In genomic region chr1:207309775-207310273, GRCh38 we compare ENCODE assay signal across 8 cellular contexts. TPM values are rescaled to one million over a fixed set of nuclear protein-coding genes. Genes with fewer than 3 reads are reported as not detected.
DNase-seq lines count a peak whose midpoint lies in the region; ATAC-seq and TF ChIP-seq lines count a peak whose summit lies in the region.

No MANE protein-coding gene starts in this region.

- in situ Hi-C loops in mammary epithelial cell (cut with MboI; ENCODE audit: low sequenced_read_pairs in 2 of 2), result loop anchor here in 1 of 2 donors (10.0 kb wide), 1 partner anchor 125 kb away; no protein-coding TSS in a partner anchor

- TF ChIP-seq CTCF in mammary epithelial cell (conservative IDR thresholded peaks at IDR 0.05 in 1 of 2, IDR thresholded peaks at IDR 0.05 in 1 of 2; ENCODE audit: extremely low read depth in 1 of 2, insufficient read depth in 1 of 2, low read depth in 1 of 2, low read length in 2 of 2) (no peak), lower lobe of right lung (IDR thresholded peaks at IDR 0.05) (no peak)

- intact Hi-C loops in mammary epithelial cell (cut with micrococcal nuclease), result no loop called here
- intact Hi-C loops in lower lobe of right lung (cut with DNase I), result no loop called here

- H3K4me2 ChIP-seq in mammary epithelial cell (ENCODE audit: insufficient read depth, low read depth, low read length), result peak overlapping the region; percentile 75

- 6% methylated on average over 4 of the region's 4 CpGs for WGBS in mammary epithelial cell (ENCODE audit: low coverage, missing lambda C conversion rate)

- CTCF ChIA-PET in mammary epithelial cell (lab: Charles Lee; ENCODE audit: low non-redundant PET), result no interaction called here

- BruUV-seq in mammary epithelial cell (replicated peaks; lab: Mats Ljungman, UMichigan), result TSS peak; percentile 91

- H3K27ac ChIP-seq in mammary epithelial cell (ENCODE audit: insufficient read depth, low read depth, low read length) (peak overlapping the region; percentile 86), lower lobe of right lung (peak overlapping the region; percentile 70)

- H3K9me3 ChIP-seq in mammary epithelial cell (replicated peaks; ENCODE audit: insufficient read depth, low read length) (no peaks in the 10 kb centered on the region), lower lobe of right lung (no peaks in the 10 kb centered on the region)

- H3K27me3 ChIP-seq in mammary epithelial cell (ENCODE audit: insufficient read depth, low read length) (no peaks in the 10 kb centered on the region), lower lobe of right lung (ENCODE audit: low read depth) (no peaks in the 10 kb centered on the region)

- dilution Hi-C loops in mammary epithelial cell (cut with HindIII; ENCODE audit: low sequenced_read_pairs), result no loop called here

- no peaks in the 10 kb centered on the region for H4K20me1 ChIP-seq in mammary epithelial cell (ENCODE audit: insufficient read depth, low read length)

- H3K9ac ChIP-seq in mammary epithelial cell (ENCODE audit: insufficient read depth, low read length), result peak overlapping the region; percentile 76

- H3K4me3 ChIP-seq in mammary epithelial cell (replicated peaks in 1 of 3; ENCODE audit: insufficient read depth in 1 of 3, low read depth in 2 of 3, low read length in 3 of 3) (peak overlapping the region in 2 of 3 experiments; percentile 2 to 27), lower lobe of right lung (no peak overlapping the region)

- DNase-seq in GM03348 (ENCODE audit: low spot score), result peak; percentile 74
- DNase-seq in NCI-H460 (ENCODE audit: extremely low read depth, low read depth), result peak; percentile 85
- peak; percentile 75 for DNase-seq in mammary epithelial cell
- DNase-seq in lower lobe of right lung, result no peak
- no peak for DNase-seq in nucleus accumbens (lab: John Stamatoyannopoulos, UW)
- DNase-seq in GOT3 (lab: John Stamatoyannopoulos, UW), result no peak
- DNase-seq in GM19238 (ENCODE audit: insufficient read length, low spot score), result no peak

- no peaks in the 10 kb centered on the region for H3K36me3 ChIP-seq in mammary epithelial cell (ENCODE audit: insufficient read depth, low read length)
- H3K36me3 ChIP-seq in lower lobe of right lung, result no peaks in the 10 kb centered on the region

- ATAC-seq in lower lobe of right lung (peak; percentile 64 to 92), HG03139 (IDR thresholded peaks at IDR 0.05; ENCODE audit: unreplicated experiment) (no peak)

- H3K79me2 ChIP-seq in mammary epithelial cell (ENCODE audit: insufficient read depth, low read length), result no peaks in the 10 kb centered on the region

- peak overlapping the region; percentile 86 for H2AFZ ChIP-seq in mammary epithelial cell (ENCODE audit: low read depth, low read length)

- H3K4me1 ChIP-seq in mammary epithelial cell (ENCODE audit: insufficient read depth, low read length) (peaks cover 21% of the 10 kb centered on the region), lower lobe of right lung (peaks cover 29% of the 10 kb centered on the region)

RNA-seq across cellular contexts. Expression of gene CD55, which starts 11.7 kb away (rescaled TPM):
- total RNA-seq in NCI-H460 (2014; rRNA removed; shearing (Covaris generic)), result 1,455 and 1,516 TPM in 2 replicates
- polyA plus RNA-seq in NCI-H460 (2014; cell fraction: nucleus; rRNA removed), result 330 and 378 TPM in 2 replicates
- total RNA-seq in mammary epithelial cell, result 10 to 100 TPM; 35.2 to 40.5 TPM
- polyA plus RNA-seq in mammary epithelial cell, result 18.5 TPM
- 20.1 TPM for polyA minus RNA-seq in mammary epithelial cell
- 356 TPM for total RNA-seq in lower lobe of right lung

Comparison
In these comparisons a context has a peak if more than half of its experiments do, and no peak if none do; other contexts are left out.
1. DNase-seq: peak in GM03348 (single experiment), NCI-H460 (single experiment) and mammary epithelial cell (single experiment); none in lower lobe of right lung (single experiment), nucleus accumbens (0 of 56), GOT3 (single experiment) and GM19238 (single experiment).